ENCODE assay signal across 8 cellular contexts in genomic region chr10:71850745-71851629, GRCh38. TPM values are rescaled to one million over a fixed set of nuclear protein-coding genes. Genes with fewer than 3 reads are reported as not detected.
A peak's percentile ranks its signal among the peaks of the same experiment; 100 is the strongest.
DNase-seq lines count a peak whose midpoint lies in the region; ATAC-seq and TF ChIP-seq lines count a peak whose summit lies in the region.

TSS of gene PSAP (minus strand) at chr10:71851251. CDS start at chr10:71851221, 30 bp downstream.

- no peak for TF ChIP-seq CTCF in natural killer cell (IDR thresholded peaks at IDR 0.05)

- H3K36me3 Mint-ChIP-seq in natural killer cell = no peaks in the 10 kb centered on the region

- H3K4me3 ChIP-seq in H7 (ENCODE audit: insufficient read depth, low read depth, low read length) = peak within 1 kb of the TSS; percentile 89

- H3K27me3 ChIP-seq in H7 (ENCODE audit: control insufficient read depth, insufficient read depth, low read length) = no peaks in the 10 kb centered on the region

- intact Hi-C loops in natural killer cell (cut with micrococcal nuclease) = loop anchor here (2.0 kb wide), 1 partner anchor 78 kb away; the partner anchor contains the start of gene VSIR

- peak within 1 kb of the TSS; percentile 90 to 91 for H3K27ac Mint-ChIP-seq in natural killer cell

- peaks cover 43 to 47% of the 10 kb centered on the region in 2 donors for H3K4me1 Mint-ChIP-seq in natural killer cell

- no peaks in the 10 kb centered on the region for H3K27me3 Mint-ChIP-seq in natural killer cell (ENCODE audit: low read depth in 2 of 2)

- no peaks in the 10 kb centered on the region for H3K9me3 Mint-ChIP-seq in natural killer cell

- peak within 1 kb of the TSS; percentile 97 for H3K4me3 Mint-ChIP-seq in natural killer cell

- ATAC-seq in natural killer cell = peak; percentile 96 to 98 (median 97)

- DNase-seq in ELF-1 (ENCODE audit: low read depth, low spot score) = peak; percentile 99
- peak; percentile 100 for DNase-seq in H7
- peak; percentile 98 for DNase-seq in M059J (ENCODE audit: low read depth)
- peak; percentile 76 to 81 for DNase-seq in SHP77 (lab: John Stamatoyannopoulos, UW)
- DNase-seq in activated effector memory CD4-positive, alpha-beta T cell treated with Interleukin-2 at 50 U/mL for 16 hours = peak; percentile 98
- DNase-seq in fibroblast of peridontal ligament (ENCODE audit: extremely low read depth) = peak; percentile 97
- DNase-seq in natural killer cell = peak; percentile 98
- DNase-seq in stimulated activated naive CD4-positive, alpha-beta T cell treated with Interleukin-2 at 50 U/mL for 16 hours (lab: John Stamatoyannopoulos, UW) = peak; percentile 98

- no peaks in the 10 kb centered on the region for H3K36me3 ChIP-seq in H7 (replicated peaks; ENCODE audit: control insufficient read depth, insufficient read depth, low read length)

RNA-seq across cellular contexts. Expression of gene PSAP, which starts in this region (rescaled TPM):
- total RNA-seq in H7 (2014; rRNA removed; shearing (Covaris generic)) = 389 and 452 TPM in 2 replicates
- 359 and 530 TPM in 2 replicates for total RNA-seq in M059J (2014; rRNA removed; shearing (Covaris generic))
- 100 to 1,000 TPM; 324 to 488 (median 428) TPM for total RNA-seq in natural killer cell

Comparison
In these comparisons a context has a peak if more than half of its experiments do, and no peak if none do; other contexts are left out.
1. Peak in every context shown above with its lines: DNase-seq, ATAC-seq and H3K4me3 ChIP-seq.